1 cellular context compared by ENCODE assay signal in genomic region chr9:129647635-129648034, GRCh38.
TF ChIP-seq lines count a peak whose summit lies in the region.

No MANE protein-coding gene starts in this region.

TF ChIP-seq in K562, 482 proteins besides CTCF, POLR2A, EP300 and RAD21:
- TF ChIP-seq RHOXF2B (CRISPR knock-in tag; conservative IDR thresholded peaks at IDR 0.05), result no peak
- TF ChIP-seq ZNF212 (CRISPR knock-in tag; IDR thresholded peaks at IDR 0.05), result no peak
- no peak for TF ChIP-seq POLR3G (IDR thresholded peaks at IDR 0.05; ENCODE audit: extremely low read depth, insufficient read length, insufficient replicate concordance)
- no peak for TF ChIP-seq SIN3A (IDR thresholded peaks at IDR 0.05; ENCODE audit: borderline replicate concordance in 2 of 2, control insufficient read depth in 1 of 2, low read depth in 2 of 2, low read length in 2 of 2)
- no peak for TF ChIP-seq CHAMP1 (IDR thresholded peaks at IDR 0.05)
- TF ChIP-seq HNRNPH1 (optimal IDR thresholded peaks at IDR 0.05; ENCODE audit: low read depth, low read length), result no peak
- TF ChIP-seq ZNF707 (CRISPR knock-in tag; conservative IDR thresholded peaks at IDR 0.05), result no peak
